Comparison of ENCODE assay signal across 9 cellular contexts in genomic region chr1:68384321-68384813, GRCh38.
DNase-seq lines count a peak whose midpoint lies in the region; ATAC-seq and TF ChIP-seq lines count a peak whose summit lies in the region.
"Had no signal": no experiment of that assay in that cellular context is flagged by ENCODE, and none has a peak within 500 bp of the region (broad histone marks: within the 10 kb centered on the region; RNA-seq: fewer than 3 reads in every experiment).

No MANE protein-coding gene starts in this region.

- H3K4me3 ChIP-seq in HUES48 (ENCODE audit: low read depth, low read length) (no peak overlapping the region), esophagus muscularis mucosa (no peak overlapping the region), coronary artery (no peak overlapping the region)

- 0 out of 2 replicates have a peak, but pooled peaks cover 4% of the 10 kb centered on the region for H3K9me3 ChIP-seq in HUES48 (ENCODE audit: control insufficient read depth, insufficient read depth, low read length)
- H3K9me3 ChIP-seq in esophagus muscularis mucosa: no peaks in the 10 kb centered on the region

- H3K4me1 ChIP-seq in HUES48 (ENCODE audit: control insufficient read depth, insufficient read depth, low read length) (no peaks in the 10 kb centered on the region), esophagus muscularis mucosa (peaks cover 5 to 15% (median 11%) of the 10 kb centered on the region in 4 donors)

- H3K27ac Mint-ChIP-seq in natural killer cell: no peak overlapping the region
- H3K27ac Mint-ChIP-seq: dendritic cell treated with granulocyte-macrophage colony-stimulating factor and Interleukin-4, amounts not matched to agents 40 ng/mL and 50 ng/mL, for 4 days had no signal

- H3K9me3 Mint-ChIP-seq in natural killer cell: peaks cover 0 to 4% of the 10 kb centered on the region in 2 donors

- H3K27me3 ChIP-seq in HUES48 (ENCODE audit: control insufficient read depth, insufficient read depth, low read length) (no peaks in the 10 kb centered on the region), esophagus muscularis mucosa (no peaks in the 10 kb centered on the region)

- H3K9ac ChIP-seq in HUES48 (ENCODE audit: low read depth, low read length): no peak overlapping the region

- peak; percentile 88 for DNase-seq in AG08396 (ENCODE audit: low spot score)
- DNase-seq in brain pericyte (ENCODE audit: low read depth, low spot score): peak; percentile 81
- peak; percentile 78 for DNase-seq in medulla oblongata (ENCODE audit: extremely low spot score)
- DNase-seq in NCI-H345 (lab: John Stamatoyannopoulos, UW): no peak
- no peak for DNase-seq in esophagus muscularis mucosa (ENCODE audit: extremely low spot score)
- DNase-seq in coronary artery (ENCODE audit: low spot score): no peak
- DNase-seq in natural killer cell: no peak

- no peaks in the 10 kb centered on the region for H3K4me1 Mint-ChIP-seq in natural killer cell

- TF ChIP-seq POLR2A in esophagus muscularis mucosa (IDR thresholded peaks at IDR 0.05; ENCODE audit: low read depth): no peak

- TF ChIP-seq CTCF in esophagus muscularis mucosa (IDR thresholded peaks at IDR 0.05) (peak in 1 of 3 experiments; percentile 17), coronary artery (IDR thresholded peaks at IDR 0.05) (no peak), natural killer cell (IDR thresholded peaks at IDR 0.05) (no peak)

- H3K36me3 Mint-ChIP-seq in natural killer cell: no peaks in the 10 kb centered on the region

- intact Hi-C loops in esophagus muscularis mucosa (cut with DNase I) (no loop called here), natural killer cell (cut with micrococcal nuclease) (no loop called here)

- H3K27me3 Mint-ChIP-seq in natural killer cell (ENCODE audit: low read depth in 2 of 2): no peaks in the 10 kb centered on the region

- H3K27ac ChIP-seq in HUES48 (ENCODE audit: low read depth, low read length) (peak overlapping the region; percentile 80), esophagus muscularis mucosa (replicated peaks in 1 of 4) (peak overlapping the region in 2 of 4 donors; percentile 26 to 29), coronary artery (peak overlapping the region in 1 of 2 donors; percentile 69)

- ATAC-seq in natural killer cell: no peak

- 31% methylated on average over 2 of the region's 2 CpGs for WGBS in esophagus muscularis mucosa

- H3K36me3 ChIP-seq in HUES48 (ENCODE audit: control insufficient read depth, insufficient read depth, low read length) (no peaks in the 10 kb centered on the region), esophagus muscularis mucosa (no peaks in the 10 kb centered on the region)

- TF ChIP-seq EP300 in esophagus muscularis mucosa (IDR thresholded peaks at IDR 0.05): no peak

- H3K4me3 Mint-ChIP-seq in natural killer cell: no peak overlapping the region
- H3K4me3 Mint-ChIP-seq: dendritic cell treated with granulocyte-macrophage colony-stimulating factor and Interleukin-4, amounts not matched to agents 40 ng/mL and 50 ng/mL, for 4 days had no signal

Comparison
In these comparisons a context has a peak if more than half of its experiments do, and no peak if none do; other contexts are left out.
1. DNase-seq: peak in AG08396 (single experiment), brain pericyte (single experiment) and medulla oblongata (single experiment); none in NCI-H345 (single experiment), esophagus muscularis mucosa (single experiment), coronary artery (single experiment) and natural killer cell (single experiment).